Comparison of ENCODE assay signal across 1 cellular context in the genomic region with DNA sequence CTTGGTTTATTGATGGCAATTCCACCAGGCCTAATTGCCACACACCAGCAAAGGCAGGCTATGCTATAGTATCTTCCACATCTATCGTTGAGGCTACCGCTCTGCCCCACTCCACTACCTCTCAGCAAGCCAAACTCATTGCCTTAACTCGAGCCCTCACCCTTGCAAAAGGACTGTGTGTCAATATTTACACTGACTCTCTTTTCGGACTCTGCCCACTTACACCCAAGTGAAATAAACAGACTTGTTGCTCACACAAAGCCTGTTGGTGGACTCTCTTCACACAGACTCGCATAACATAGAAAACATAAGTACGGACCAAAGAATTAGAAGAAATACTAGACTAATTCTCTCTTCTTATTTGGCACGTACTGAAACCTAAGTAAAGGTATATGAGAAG.
TF ChIP-seq lines count a peak whose summit lies in the region.

No MANE protein-coding gene starts in this region.

TF ChIP-seq in HepG2, 621 proteins besides CTCF, POLR2A, EP300 and RAD21 (continues in another document):
- TF ChIP-seq, protein P1, sequence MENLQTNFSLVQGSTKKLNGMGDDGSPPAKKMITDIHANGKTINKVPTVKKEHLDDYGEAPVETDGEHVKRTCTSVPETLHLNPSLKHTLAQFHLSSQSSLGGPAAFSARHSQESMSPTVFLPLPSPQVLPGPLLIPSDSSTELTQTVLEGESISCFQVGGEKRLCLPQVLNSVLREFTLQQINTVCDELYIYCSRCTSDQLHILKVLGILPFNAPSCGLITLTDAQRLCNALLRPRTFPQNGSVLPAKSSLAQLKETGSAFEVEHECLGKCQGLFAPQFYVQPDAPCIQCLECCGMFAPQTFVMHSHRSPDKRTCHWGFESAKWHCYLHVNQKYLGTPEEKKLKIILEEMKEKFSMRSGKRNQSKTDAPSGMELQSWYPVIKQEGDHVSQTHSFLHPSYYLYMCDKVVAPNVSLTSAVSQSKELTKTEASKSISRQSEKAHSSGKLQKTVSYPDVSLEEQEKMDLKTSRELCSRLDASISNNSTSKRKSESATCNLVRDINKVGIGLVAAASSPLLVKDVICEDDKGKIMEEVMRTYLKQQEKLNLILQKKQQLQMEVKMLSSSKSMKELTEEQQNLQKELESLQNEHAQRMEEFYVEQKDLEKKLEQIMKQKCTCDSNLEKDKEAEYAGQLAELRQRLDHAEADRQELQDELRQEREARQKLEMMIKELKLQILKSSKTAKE (CRISPR knock-in tag; IDR thresholded peaks at IDR 0.05; ENCODE audit: borderline replicate concordance): peak; percentile 80
- TF ChIP-seq ESRRA (CRISPR knock-in tag; IDR thresholded peaks at IDR 0.05; ENCODE audit: low read depth): 0 out of 2 replicates have a peak, but pooled peaks have one; percentile 40
- TF ChIP-seq ZNF263 (CRISPR knock-in tag; IDR thresholded peaks at IDR 0.05): peak; percentile 28; the same call in 1 of the 2 replicates
- peak; percentile 98 for TF ChIP-seq HNF4A (CRISPR knock-in tag; IDR thresholded peaks at IDR 0.05)
- peak; percentile 91 for TF ChIP-seq ZNF205 (CRISPR knock-in tag; IDR thresholded peaks at IDR 0.05)
- TF ChIP-seq, protein P2, sequence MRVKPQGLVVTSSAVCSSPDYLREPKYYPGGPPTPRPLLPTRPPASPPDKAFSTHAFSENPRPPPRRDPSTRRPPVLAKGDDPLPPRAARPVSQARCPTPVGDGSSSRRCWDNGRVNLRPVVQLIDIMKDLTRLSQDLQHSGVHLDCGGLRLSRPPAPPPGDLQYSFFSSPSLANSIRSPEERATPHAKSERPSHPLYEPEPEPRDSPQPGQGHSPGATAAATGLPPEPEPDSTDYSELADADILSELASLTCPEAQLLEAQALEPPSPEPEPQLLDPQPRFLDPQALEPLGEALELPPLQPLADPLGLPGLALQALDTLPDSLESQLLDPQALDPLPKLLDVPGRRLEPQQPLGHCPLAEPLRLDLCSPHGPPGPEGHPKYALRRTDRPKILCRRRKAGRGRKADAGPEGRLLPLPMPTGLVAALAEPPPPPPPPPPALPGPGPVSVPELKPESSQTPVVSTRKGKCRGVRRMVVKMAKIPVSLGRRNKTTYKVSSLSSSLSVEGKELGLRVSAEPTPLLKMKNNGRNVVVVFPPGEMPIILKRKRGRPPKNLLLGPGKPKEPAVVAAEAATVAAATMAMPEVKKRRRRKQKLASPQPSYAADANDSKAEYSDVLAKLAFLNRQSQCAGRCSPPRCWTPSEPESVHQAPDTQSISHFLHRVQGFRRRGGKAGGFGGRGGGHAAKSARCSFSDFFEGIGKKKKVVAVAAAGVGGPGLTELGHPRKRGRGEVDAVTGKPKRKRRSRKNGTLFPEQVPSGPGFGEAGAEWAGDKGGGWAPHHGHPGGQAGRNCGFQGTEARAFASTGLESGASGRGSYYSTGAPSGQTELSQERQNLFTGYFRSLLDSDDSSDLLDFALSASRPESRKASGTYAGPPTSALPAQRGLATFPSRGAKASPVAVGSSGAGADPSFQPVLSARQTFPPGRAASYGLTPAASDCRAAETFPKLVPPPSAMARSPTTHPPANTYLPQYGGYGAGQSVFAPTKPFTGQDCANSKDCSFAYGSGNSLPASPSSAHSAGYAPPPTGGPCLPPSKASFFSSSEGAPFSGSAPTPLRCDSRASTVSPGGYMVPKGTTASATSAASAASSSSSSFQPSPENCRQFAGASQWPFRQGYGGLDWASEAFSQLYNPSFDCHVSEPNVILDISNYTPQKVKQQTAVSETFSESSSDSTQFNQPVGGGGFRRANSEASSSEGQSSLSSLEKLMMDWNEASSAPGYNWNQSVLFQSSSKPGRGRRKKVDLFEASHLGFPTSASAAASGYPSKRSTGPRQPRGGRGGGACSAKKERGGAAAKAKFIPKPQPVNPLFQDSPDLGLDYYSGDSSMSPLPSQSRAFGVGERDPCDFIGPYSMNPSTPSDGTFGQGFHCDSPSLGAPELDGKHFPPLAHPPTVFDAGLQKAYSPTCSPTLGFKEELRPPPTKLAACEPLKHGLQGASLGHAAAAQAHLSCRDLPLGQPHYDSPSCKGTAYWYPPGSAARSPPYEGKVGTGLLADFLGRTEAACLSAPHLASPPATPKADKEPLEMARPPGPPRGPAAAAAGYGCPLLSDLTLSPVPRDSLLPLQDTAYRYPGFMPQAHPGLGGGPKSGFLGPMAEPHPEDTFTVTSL (CRISPR knock-in tag; IDR thresholded peaks at IDR 0.05; ENCODE audit: borderline replicate concordance): peak; percentile 98
- peak; percentile 32; the same call in 1 of the 2 replicates for TF ChIP-seq SMARCE1 (IDR thresholded peaks at IDR 0.05; ENCODE audit: borderline replicate concordance)
- peak; percentile 27; the same call in 1 of the 2 replicates for TF ChIP-seq ETV5 (CRISPR knock-in tag; IDR thresholded peaks at IDR 0.05; ENCODE audit: borderline replicate concordance)
- TF ChIP-seq, protein P3, sequence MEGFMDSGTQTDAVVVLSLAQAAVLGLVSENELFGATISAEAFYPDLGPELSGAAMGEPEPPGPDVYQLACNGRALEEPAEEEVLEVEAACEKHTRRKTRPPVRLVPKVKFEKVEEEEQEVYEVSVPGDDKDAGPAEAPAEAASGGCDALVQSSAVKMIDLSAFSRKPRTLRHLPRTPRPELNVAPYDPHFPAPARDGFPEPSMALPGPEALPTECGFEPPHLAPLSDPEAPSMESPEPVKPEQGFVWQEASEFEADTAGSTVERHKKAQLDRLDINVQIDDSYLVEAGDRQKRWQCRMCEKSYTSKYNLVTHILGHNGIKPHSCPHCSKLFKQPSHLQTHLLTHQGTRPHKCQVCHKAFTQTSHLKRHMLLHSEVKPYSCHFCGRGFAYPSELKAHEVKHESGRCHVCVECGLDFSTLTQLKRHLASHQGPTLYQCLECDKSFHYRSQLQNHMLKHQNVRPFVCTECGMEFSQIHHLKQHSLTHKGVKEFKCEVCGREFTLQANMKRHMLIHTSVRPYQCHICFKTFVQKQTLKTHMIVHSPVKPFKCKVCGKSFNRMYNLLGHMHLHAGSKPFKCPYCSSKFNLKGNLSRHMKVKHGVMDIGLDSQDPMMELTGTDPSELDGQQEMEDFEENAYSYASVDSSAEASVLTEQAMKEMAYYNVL (CRISPR knock-in tag; IDR thresholded peaks at IDR 0.05; ENCODE audit: borderline replicate concordance): 0 out of 2 replicates have a peak, but pooled peaks have one; percentile 80
- peak; percentile 20; the same call in 1 of the 2 replicates for TF ChIP-seq ZNF143 (CRISPR knock-in tag; IDR thresholded peaks at IDR 0.05)
- TF ChIP-seq, protein P4, sequence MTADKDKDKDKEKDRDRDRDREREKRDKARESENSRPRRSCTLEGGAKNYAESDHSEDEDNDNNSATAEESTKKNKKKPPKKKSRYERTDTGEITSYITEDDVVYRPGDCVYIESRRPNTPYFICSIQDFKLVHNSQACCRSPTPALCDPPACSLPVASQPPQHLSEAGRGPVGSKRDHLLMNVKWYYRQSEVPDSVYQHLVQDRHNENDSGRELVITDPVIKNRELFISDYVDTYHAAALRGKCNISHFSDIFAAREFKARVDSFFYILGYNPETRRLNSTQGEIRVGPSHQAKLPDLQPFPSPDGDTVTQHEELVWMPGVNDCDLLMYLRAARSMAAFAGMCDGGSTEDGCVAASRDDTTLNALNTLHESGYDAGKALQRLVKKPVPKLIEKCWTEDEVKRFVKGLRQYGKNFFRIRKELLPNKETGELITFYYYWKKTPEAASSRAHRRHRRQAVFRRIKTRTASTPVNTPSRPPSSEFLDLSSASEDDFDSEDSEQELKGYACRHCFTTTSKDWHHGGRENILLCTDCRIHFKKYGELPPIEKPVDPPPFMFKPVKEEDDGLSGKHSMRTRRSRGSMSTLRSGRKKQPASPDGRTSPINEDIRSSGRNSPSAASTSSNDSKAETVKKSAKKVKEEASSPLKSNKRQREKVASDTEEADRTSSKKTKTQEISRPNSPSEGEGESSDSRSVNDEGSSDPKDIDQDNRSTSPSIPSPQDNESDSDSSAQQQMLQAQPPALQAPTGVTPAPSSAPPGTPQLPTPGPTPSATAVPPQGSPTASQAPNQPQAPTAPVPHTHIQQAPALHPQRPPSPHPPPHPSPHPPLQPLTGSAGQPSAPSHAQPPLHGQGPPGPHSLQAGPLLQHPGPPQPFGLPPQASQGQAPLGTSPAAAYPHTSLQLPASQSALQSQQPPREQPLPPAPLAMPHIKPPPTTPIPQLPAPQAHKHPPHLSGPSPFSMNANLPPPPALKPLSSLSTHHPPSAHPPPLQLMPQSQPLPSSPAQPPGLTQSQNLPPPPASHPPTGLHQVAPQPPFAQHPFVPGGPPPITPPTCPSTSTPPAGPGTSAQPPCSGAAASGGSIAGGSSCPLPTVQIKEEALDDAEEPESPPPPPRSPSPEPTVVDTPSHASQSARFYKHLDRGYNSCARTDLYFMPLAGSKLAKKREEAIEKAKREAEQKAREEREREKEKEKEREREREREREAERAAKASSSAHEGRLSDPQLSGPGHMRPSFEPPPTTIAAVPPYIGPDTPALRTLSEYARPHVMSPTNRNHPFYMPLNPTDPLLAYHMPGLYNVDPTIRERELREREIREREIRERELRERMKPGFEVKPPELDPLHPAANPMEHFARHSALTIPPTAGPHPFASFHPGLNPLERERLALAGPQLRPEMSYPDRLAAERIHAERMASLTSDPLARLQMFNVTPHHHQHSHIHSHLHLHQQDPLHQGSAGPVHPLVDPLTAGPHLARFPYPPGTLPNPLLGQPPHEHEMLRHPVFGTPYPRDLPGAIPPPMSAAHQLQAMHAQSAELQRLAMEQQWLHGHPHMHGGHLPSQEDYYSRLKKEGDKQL (CRISPR knock-in tag; IDR thresholded peaks at IDR 0.05; ENCODE audit: low read depth): peak; percentile 88
- TF ChIP-seq ZNF501 (CRISPR knock-in tag; IDR thresholded peaks at IDR 0.05): peak; percentile 53; the same call in 1 of the 2 replicates
- TF ChIP-seq, protein P5, sequence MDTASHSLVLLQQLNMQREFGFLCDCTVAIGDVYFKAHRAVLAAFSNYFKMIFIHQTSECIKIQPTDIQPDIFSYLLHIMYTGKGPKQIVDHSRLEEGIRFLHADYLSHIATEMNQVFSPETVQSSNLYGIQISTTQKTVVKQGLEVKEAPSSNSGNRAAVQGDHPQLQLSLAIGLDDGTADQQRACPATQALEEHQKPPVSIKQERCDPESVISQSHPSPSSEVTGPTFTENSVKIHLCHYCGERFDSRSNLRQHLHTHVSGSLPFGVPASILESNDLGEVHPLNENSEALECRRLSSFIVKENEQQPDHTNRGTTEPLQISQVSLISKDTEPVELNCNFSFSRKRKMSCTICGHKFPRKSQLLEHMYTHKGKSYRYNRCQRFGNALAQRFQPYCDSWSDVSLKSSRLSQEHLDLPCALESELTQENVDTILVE (CRISPR knock-in tag; IDR thresholded peaks at IDR 0.05): peak; percentile 67
- peak; percentile 42; the same call in 1 of the 2 replicates for TF ChIP-seq ZNF160 (CRISPR knock-in tag; IDR thresholded peaks at IDR 0.05)
- TF ChIP-seq ZSCAN25 (CRISPR knock-in tag; IDR thresholded peaks at IDR 0.05): peak; percentile 91
- TF ChIP-seq, protein P6, sequence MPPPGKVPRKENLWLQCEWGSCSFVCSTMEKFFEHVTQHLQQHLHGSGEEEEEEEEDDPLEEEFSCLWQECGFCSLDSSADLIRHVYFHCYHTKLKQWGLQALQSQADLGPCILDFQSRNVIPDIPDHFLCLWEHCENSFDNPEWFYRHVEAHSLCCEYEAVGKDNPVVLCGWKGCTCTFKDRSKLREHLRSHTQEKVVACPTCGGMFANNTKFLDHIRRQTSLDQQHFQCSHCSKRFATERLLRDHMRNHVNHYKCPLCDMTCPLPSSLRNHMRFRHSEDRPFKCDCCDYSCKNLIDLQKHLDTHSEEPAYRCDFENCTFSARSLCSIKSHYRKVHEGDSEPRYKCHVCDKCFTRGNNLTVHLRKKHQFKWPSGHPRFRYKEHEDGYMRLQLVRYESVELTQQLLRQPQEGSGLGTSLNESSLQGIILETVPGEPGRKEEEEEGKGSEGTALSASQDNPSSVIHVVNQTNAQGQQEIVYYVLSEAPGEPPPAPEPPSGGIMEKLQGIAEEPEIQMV (CRISPR knock-in tag; IDR thresholded peaks at IDR 0.05; ENCODE audit: low read depth): peak; percentile 76; the same call in 1 of the 2 replicates
- TF ChIP-seq POGZ (CRISPR knock-in tag; IDR thresholded peaks at IDR 0.05): peak; percentile 76
- 0 out of 2 replicates have a peak, but pooled peaks have one; percentile 15 for TF ChIP-seq ZNF816 (CRISPR knock-in tag; IDR thresholded peaks at IDR 0.05; ENCODE audit: borderline replicate concordance)
- TF ChIP-seq, protein P7, sequence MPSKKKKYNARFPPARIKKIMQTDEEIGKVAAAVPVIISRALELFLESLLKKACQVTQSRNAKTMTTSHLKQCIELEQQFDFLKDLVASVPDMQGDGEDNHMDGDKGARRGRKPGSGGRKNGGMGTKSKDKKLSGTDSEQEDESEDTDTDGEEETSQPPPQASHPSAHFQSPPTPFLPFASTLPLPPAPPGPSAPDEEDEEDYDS (CRISPR knock-in tag; IDR thresholded peaks at IDR 0.05): peak; percentile 86
- TF ChIP-seq RXRA (CRISPR knock-in tag; IDR thresholded peaks at IDR 0.05): peak; percentile 42; the same call in 1 of the 2 replicates
- 0 out of 2 replicates have a peak, but pooled peaks have one; percentile 34 for TF ChIP-seq EED (CRISPR knock-in tag; IDR thresholded peaks at IDR 0.05)
- peak; percentile 60; the same call in 1 of the 2 replicates for TF ChIP-seq ZSCAN9 (CRISPR knock-in tag; IDR thresholded peaks at IDR 0.05; ENCODE audit: borderline replicate concordance)
- TF ChIP-seq ZNF264 (CRISPR knock-in tag; IDR thresholded peaks at IDR 0.05): peak; percentile 87
- peak; percentile 96 for TF ChIP-seq ZNF614 (CRISPR knock-in tag; IDR thresholded peaks at IDR 0.05; ENCODE audit: borderline replicate concordance)
- TF ChIP-seq, protein P8, sequence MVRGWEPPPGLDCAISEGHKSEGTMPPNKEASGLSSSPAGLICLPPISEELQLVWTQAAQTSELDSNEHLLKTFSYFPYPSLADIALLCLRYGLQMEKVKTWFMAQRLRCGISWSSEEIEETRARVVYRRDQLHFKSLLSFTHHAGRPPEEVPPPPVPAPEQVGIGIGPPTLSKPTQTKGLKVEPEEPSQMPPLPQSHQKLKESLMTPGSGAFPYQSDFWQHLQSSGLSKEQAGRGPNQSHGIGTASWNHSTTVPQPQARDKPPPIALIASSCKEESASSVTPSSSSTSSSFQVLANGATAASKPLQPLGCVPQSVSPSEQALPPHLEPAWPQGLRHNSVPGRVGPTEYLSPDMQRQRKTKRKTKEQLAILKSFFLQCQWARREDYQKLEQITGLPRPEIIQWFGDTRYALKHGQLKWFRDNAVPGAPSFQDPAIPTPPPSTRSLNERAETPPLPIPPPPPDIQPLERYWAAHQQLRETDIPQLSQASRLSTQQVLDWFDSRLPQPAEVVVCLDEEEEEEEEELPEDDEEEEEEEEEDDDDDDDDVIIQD (CRISPR knock-in tag; IDR thresholded peaks at IDR 0.05; ENCODE audit: low read depth): peak; percentile 99
- peak; percentile 96; the same call in 1 of the 2 replicates for TF ChIP-seq FOXK1 (CRISPR knock-in tag; IDR thresholded peaks at IDR 0.05; ENCODE audit: borderline replicate concordance, low read depth)
- peak in 1 of 2 experiments; percentile 84; a peak in 2 of 4 replicates for TF ChIP-seq KLF16 (CRISPR knock-in tag; IDR thresholded peaks at IDR 0.05)
- TF ChIP-seq PHF5A (CRISPR knock-in tag; IDR thresholded peaks at IDR 0.05; ENCODE audit: low read depth, unreplicated experiment): peak; percentile 73
- TF ChIP-seq TBX2 (CRISPR knock-in tag; IDR thresholded peaks at IDR 0.05; ENCODE audit: borderline replicate concordance): peak; percentile 85
